Comparison of ENCODE assay signal across 20 cellular contexts in genomic region chr17:57632294-57632693, GRCh38.
DNase-seq lines count a peak whose midpoint lies in the region; ATAC-seq, FAIRE-seq and TF ChIP-seq lines count a peak whose summit lies in the region.
"Had no signal": no experiment of that assay in that cellular context is flagged by ENCODE, and none has a peak within 500 bp of the region (broad histone marks: within the 10 kb centered on the region; RNA-seq: fewer than 3 reads in every experiment).

No MANE protein-coding gene starts in this region.

- H2BK120ac ChIP-seq in H1 (replicated peaks; ENCODE audit: low read depth, low read length), result no peak overlapping the region

- TF ChIP-seq EP300 in H1 (IDR thresholded peaks at IDR 0.05; ENCODE audit: borderline replicate concordance in 1 of 2, low read depth in 2 of 2, low read length in 2 of 2), result no peak

- H3K4me3 ChIP-seq in DND-41 (ENCODE audit: low read depth in 1 of 2, low read length in 2 of 2) (no peak overlapping the region), OCI-LY7 (ENCODE audit: low read depth, low read length, poor library complexity, severe bottlenecking) (no peak overlapping the region), H1 (ENCODE audit: extremely low read depth in 1 of 4, insufficient read depth in 2 of 4, low read depth in 3 of 4, low read length in 4 of 4) (no peak overlapping the region), spleen (no peak overlapping the region)
- H3K4me3 ChIP-seq: BLaER1, SJSA1 had no signal

- no peak overlapping the region for H3K18ac ChIP-seq in H1 (ENCODE audit: extremely low read depth, low read length)

- no peak overlapping the region for H3K4me2 ChIP-seq in DND-41 (ENCODE audit: insufficient read depth, low read length)
- no peak overlapping the region for H3K4me2 ChIP-seq in OCI-LY7 (ENCODE audit: low read length)
- H3K4me2 ChIP-seq in H1 (ENCODE audit: insufficient read depth in 1 of 2, low read depth in 2 of 2, low read length in 2 of 2), result no peak overlapping the region
- H3K4me2 ChIP-seq: BLaER1 had no signal

- H3K79me2 ChIP-seq in DND-41 (ENCODE audit: insufficient read depth, low read length) (peaks cover 17% of the 10 kb centered on the region), OCI-LY7 (ENCODE audit: insufficient read depth, low read depth, low read length) (no peaks in the 10 kb centered on the region), H1 (ENCODE audit: control insufficient read depth in 1 of 2, insufficient read depth in 2 of 2, low read length in 2 of 2) (no peaks in the 10 kb centered on the region)

- no peak overlapping the region for H3K4ac ChIP-seq in H1 (replicated peaks; ENCODE audit: insufficient read length, low read depth, low read length)

- no peaks in the 10 kb centered on the region for H3K79me1 ChIP-seq in H1 (ENCODE audit: low read depth, low read length)

- intact Hi-C loops in OCI-LY7 (cut with micrococcal nuclease; ENCODE audit: unreplicated experiment), result no loop called here
- intact Hi-C loops in spleen (cut with DNase I; ENCODE audit: low total_unique reads), result no loop called here

- POLR2A ChIA-PET in OCI-LY7 (lab: Charles Lee) (no interaction called here), H1 (lab: Charles Lee; ENCODE audit: partially characterized antibody) (interaction anchor here (1.6 kb wide), 1 partner anchor 11 kb away, joined by 5 read pairs; no protein-coding TSS in a partner anchor)

- CTCF ChIA-PET in OCI-LY7 (lab: Charles Lee; ENCODE audit: unreplicated experiment), result no interaction called here
- CTCF ChIA-PET in H1 (lab: Charles Lee; ENCODE audit: partially characterized antibody), result interaction anchor here (0.9 to 2.1 kb wide), 7 partner anchors 10 to 39 kb away, joined by 3 to 8 read pairs (median 5); no protein-coding TSS in a partner anchor

- H3K23me2 ChIP-seq in H1 (ENCODE audit: low read depth, low read length), result no peaks in the 10 kb centered on the region

- no peak for FAIRE-seq in H1 (lab: Jason Lieb, UNC)
- FAIRE-seq: H54 had no signal

- H3K27me3 ChIP-seq in DND-41 (ENCODE audit: insufficient read depth, low read length, poor library complexity) (no peaks in the 10 kb centered on the region), H1 (replicated peaks in 1 of 4; ENCODE audit: control insufficient read depth in 3 of 4, extremely low read depth in 1 of 4, insufficient read depth in 3 of 4, low read length in 3 of 4) (no peaks in the 10 kb centered on the region; a peak in 1 of 7 replicates), spleen (replicated peaks in 1 of 7) (no peaks in the 10 kb centered on the region)
- H3K27me3 ChIP-seq: BLaER1, SJSA1 had no signal

- TF ChIP-seq CTCF in DND-41 (IDR thresholded peaks at IDR 0.05; ENCODE audit: borderline replicate concordance, extremely low read depth, low read length, poor library complexity, severe bottlenecking) (no peak), OCI-LY7 (conservative IDR thresholded peaks at IDR 0.05; ENCODE audit: low read length) (no peak), H1 (IDR thresholded peaks at IDR 0.05; ENCODE audit: control extremely low read depth in 1 of 3, insufficient read depth in 1 of 3, low read depth in 1 of 3, low read length in 3 of 3) (no peak), spleen (IDR thresholded peaks at IDR 0.05 in 8 of 11, conservative IDR thresholded peaks at IDR 0.05 in 3 of 11) (no peak)

- H3K4me1 ChIP-seq in DND-41 (ENCODE audit: insufficient read depth, low read length) (no peaks in the 10 kb centered on the region), OCI-LY7 (ENCODE audit: insufficient read depth, low read length, poor library complexity, severe bottlenecking) (peaks cover 71% of the 10 kb centered on the region), H1 (replicated peaks in 1 of 4; ENCODE audit: control insufficient read depth in 3 of 4, insufficient read depth in 4 of 4, low read length in 3 of 4) (peaks cover 0 to 5% (median 4%) of the 10 kb centered on the region in 4 experiments; a peak in 3 of 7 replicates), spleen (peaks cover 5 to 32% (median 24%) of the 10 kb centered on the region in 6 donors)

- no peak overlapping the region for H3K23ac ChIP-seq in H1 (ENCODE audit: insufficient read length)

- no peak overlapping the region for H2AFZ ChIP-seq in DND-41 (ENCODE audit: low read depth, low read length)
- no peak overlapping the region for H2AFZ ChIP-seq in OCI-LY7 (ENCODE audit: low read length)
- no peak overlapping the region for H2AFZ ChIP-seq in H1 (ENCODE audit: low read length)

- no peak for TF ChIP-seq POLR2A in H1 (IDR thresholded peaks at IDR 0.05; ENCODE audit: control extremely low read depth in 1 of 2, low read depth in 2 of 2, low read length in 2 of 2)
- no peak for TF ChIP-seq POLR2A in spleen (IDR thresholded peaks at IDR 0.05)

- H4K8ac ChIP-seq in H1 (ENCODE audit: extremely low read depth, insufficient read depth, low read length), result peak overlapping the region; percentile 11; the same call in 1 of the 2 replicates

- H2BK12ac ChIP-seq in H1 (ENCODE audit: low read depth, low read length), result no peak overlapping the region

- DNase-seq in DND-41 (no peak), OCI-LY7 (ENCODE audit: low spot score) (no peak), H1 (ENCODE audit: low read depth in 1 of 2, low spot score in 2 of 2) (no peak), spleen (peak; percentile 58), RPMI8226 (no peak), mesenteric fat pad (ENCODE audit: low spot score) (no peak), T1000 (lab: John Stamatoyannopoulos, UW) (no peak)
- no peak for DNase-seq in activated CD4-positive, alpha-beta T cell treated with anti-CD3 and anti-CD28 coated beads for 48 hours
- DNase-seq: CD4-positive, alpha-beta memory T cell; DMS153; HFFc6; KG1; MV-4-11; NCI-H1694 treated with DMSO at 0.1 percent for 48 hours; NCI-H2107; NCI-H510A; NCI-H774 had no signal

- H3K56ac ChIP-seq in H1 (replicated peaks; ENCODE audit: insufficient read length, low read depth, low read length), result no peak overlapping the region

- peak overlapping the region; percentile 0 for H3K27ac ChIP-seq in DND-41 (ENCODE audit: low read length)
- H3K27ac ChIP-seq in OCI-LY7 (ENCODE audit: low read depth, low read length, poor library complexity, severe bottlenecking), result no peak overlapping the region
- no peak overlapping the region for H3K27ac ChIP-seq in H1 (ENCODE audit: low read depth, low read length)
- no peak overlapping the region for H3K27ac ChIP-seq in spleen
- H3K27ac ChIP-seq: BLaER1, SJSA1 had no signal

- TF ChIP-seq RAD21 in H1 (IDR thresholded peaks at IDR 0.05 in 1 of 2, conservative IDR thresholded peaks at IDR 0.05 in 1 of 2; ENCODE audit: low read depth in 2 of 2, low read length in 2 of 2), result no peak

- no peak overlapping the region for H2BK20ac ChIP-seq in H1 (ENCODE audit: low read length)

- no peaks in the 10 kb centered on the region for H3K9me3 ChIP-seq in DND-41 (ENCODE audit: insufficient read depth, low read length, severe bottlenecking)
- H3K9me3 ChIP-seq in OCI-LY7 (ENCODE audit: low read length), result 0 out of 2 replicates have a peak, but pooled peaks cover 3% of the 10 kb centered on the region
- no peaks in the 10 kb centered on the region for H3K9me3 ChIP-seq in H1 (ENCODE audit: insufficient read depth in 2 of 2, low read depth in 1 of 2, low read length in 1 of 2)
- peaks cover 0 to 7% (median 0%) of the 10 kb centered on the region in 8 donors for H3K9me3 ChIP-seq in spleen
- H3K9me3 ChIP-seq: SJSA1 had no signal

- no peak overlapping the region for H3K14ac ChIP-seq in H1 (ENCODE audit: insufficient read length)

- H4K20me1 ChIP-seq in DND-41 (ENCODE audit: insufficient read depth, low read length) (peaks cover 17% of the 10 kb centered on the region; the same call in 1 of the 2 replicates), OCI-LY7 (ENCODE audit: insufficient read depth, low read length) (no peaks in the 10 kb centered on the region), H1 (replicated peaks in 1 of 2; ENCODE audit: control insufficient read depth in 1 of 2, insufficient read depth in 2 of 2, low read length in 2 of 2) (peaks cover 0 to 2% of the 10 kb centered on the region in 2 experiments)

- H3K9ac ChIP-seq in DND-41 (ENCODE audit: low read depth, low read length) (no peak overlapping the region), H1 (replicated peaks in 1 of 4; ENCODE audit: extremely low read depth in 1 of 4, low read depth in 3 of 4, low read length in 3 of 4) (no peak overlapping the region)
- H3K9ac ChIP-seq: BLaER1 had no signal

- no peak overlapping the region for H2BK5ac ChIP-seq in H1 (ENCODE audit: low read depth, low read length)

- no peak overlapping the region for H4K91ac ChIP-seq in H1 (replicated peaks; ENCODE audit: insufficient read length, low read length)

- WGBS in H1 (ENCODE audit: extremely low coverage in 1 of 2, insufficient coverage in 1 of 2, insufficient read length in 1 of 2, insufficient replicate concordance in 2 of 2, low coverage in 1 of 2, low lambda C conversion rate in 2 of 2, missing lambda C conversion rate in 1 of 2), 2 experiments, result 91% methylated on average over 5 of the region's 5 CpGs; no CpG with 5 or more reads in 1 of the 2 experiments
- 95 to 98% (median 96%) methylated on average over 5 of the region's 5 CpGs for WGBS in spleen, 5 donors

- TSS peak; percentile 24 for BruUV-seq in OCI-LY7 (replicated peaks; lab: Mats Ljungman, UMichigan)

- no peaks in the 10 kb centered on the region for H3K9me2 ChIP-seq in OCI-LY7 (ENCODE audit: insufficient read depth, low read length)

- H2AK5ac ChIP-seq in H1 (ENCODE audit: low read depth, low read length), result no peak overlapping the region

- H4K5ac ChIP-seq in H1 (ENCODE audit: insufficient read length, low read depth, low read length), result no peak overlapping the region

- H3K36me3 ChIP-seq in DND-41 (ENCODE audit: insufficient read depth, low read length), result peaks cover 100% of the 10 kb centered on the region
- H3K36me3 ChIP-seq in OCI-LY7 (ENCODE audit: insufficient read depth, low read length), result peaks cover 39% of the 10 kb centered on the region
- no peaks in the 10 kb centered on the region; a peak in 1 of 8 replicates for H3K36me3 ChIP-seq in H1 (ENCODE audit: control insufficient read depth in 2 of 4, insufficient read depth in 4 of 4, low read length in 3 of 4)
- peaks cover 0 to 74% (median 5%) of the 10 kb centered on the region in 6 donors for H3K36me3 ChIP-seq in spleen
- H3K36me3 ChIP-seq: SJSA1 had no signal

- no peak overlapping the region for H2BK15ac ChIP-seq in H1 (ENCODE audit: low read length)

- no peak for ATAC-seq in DND-41 (ENCODE audit: insufficient read depth, low read depth)

TF ChIP-seq in H1, 55 proteins besides CTCF, POLR2A, EP300 and RAD21 (continues in another document):
- TF ChIP-seq SIX5 (IDR thresholded peaks at IDR 0.05; ENCODE audit: low read depth, low read length) (no peak), SP4 (IDR thresholded peaks at IDR 0.05; ENCODE audit: low read length) (no peak), CHD1 (IDR thresholded peaks at IDR 0.05; ENCODE audit: low read depth, low read length) (no peak), RNF2 (IDR thresholded peaks at IDR 0.05; ENCODE audit: borderline replicate concordance, low read depth, low read length, missing control alignments, poor library complexity, severe bottlenecking) (no peak)
